In the genomic region with DNA sequence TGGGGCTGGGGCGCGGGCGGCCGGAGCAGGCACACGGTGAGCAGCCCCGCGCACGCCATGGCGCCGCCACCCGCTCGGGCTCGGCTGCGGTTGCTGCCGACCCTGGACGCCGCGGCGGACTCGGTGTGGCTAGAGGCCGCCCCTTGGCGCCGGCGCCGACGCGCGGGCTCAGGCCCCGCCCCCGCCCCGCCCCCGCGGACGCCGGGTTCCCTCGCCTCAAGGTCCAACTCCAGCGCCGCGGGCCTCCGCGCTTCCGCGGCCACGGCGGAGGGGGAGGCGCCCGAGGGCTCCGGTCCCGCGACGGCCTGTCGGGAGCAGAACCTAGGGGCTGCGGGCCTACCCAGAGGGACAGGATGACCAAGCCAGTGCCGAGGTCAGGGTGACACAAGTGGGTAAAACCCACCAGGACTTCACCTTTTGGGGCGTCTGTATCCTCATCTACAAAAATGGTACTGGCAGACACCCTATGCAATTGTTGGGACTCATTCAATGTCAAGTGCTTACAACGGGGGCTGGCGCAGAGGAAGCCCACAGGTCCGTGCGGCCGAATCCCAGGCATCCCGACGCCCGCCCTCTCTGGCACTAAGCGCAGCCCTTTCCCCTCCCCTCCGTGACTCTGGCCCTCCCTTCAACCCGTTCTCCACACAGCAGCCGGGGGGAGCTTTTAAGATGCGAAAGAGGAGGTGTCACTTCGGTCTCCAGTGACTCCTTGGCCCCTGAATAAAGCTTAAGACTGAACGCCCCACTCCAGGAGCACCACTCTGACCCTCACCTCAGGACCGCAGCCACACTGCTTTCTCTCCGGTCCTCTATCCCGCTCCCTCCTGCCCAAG, we compare ENCODE assay signal across 1 cellular context.
TF ChIP-seq lines count a peak whose summit lies in the region.

NECAB3 (minus strand) TSS at position 135 of the 833 bp plus-strand sequence; CDS start at position 59, 76 bp downstream.

TF ChIP-seq in HepG2, 621 proteins besides CTCF, POLR2A, EP300 and RAD21 (continued from another document and continues in another):
- TF ChIP-seq FUBP1 (CRISPR knock-in tag; IDR thresholded peaks at IDR 0.05; ENCODE audit: borderline replicate concordance) (peak; percentile 74), RARA (CRISPR knock-in tag; IDR thresholded peaks at IDR 0.05) (0 out of 2 replicates have a peak, but pooled peaks have one; percentile 12), MBNL3 (CRISPR knock-in tag; conservative IDR thresholded peaks at IDR 0.05) (no peak), MTF1 (CRISPR knock-in tag; IDR thresholded peaks at IDR 0.05) (no peak; the same call in 1 of the 2 replicates), ZBTB20 (CRISPR knock-in tag; IDR thresholded peaks at IDR 0.05; ENCODE audit: borderline replicate concordance, low read depth) (no peak), STAT6 (CRISPR knock-in tag; IDR thresholded peaks at IDR 0.05; ENCODE audit: borderline replicate concordance) (peak; percentile 15; the same call in 1 of the 2 replicates), ZKSCAN8 (CRISPR knock-in tag; IDR thresholded peaks at IDR 0.05; ENCODE audit: borderline replicate concordance) (no peak; the same call in 1 of the 2 replicates), ZNF7 (CRISPR knock-in tag; IDR thresholded peaks at IDR 0.05) (no peak), ZMYM4 (CRISPR knock-in tag; IDR thresholded peaks at IDR 0.05) (no peak), ZNF512 (CRISPR knock-in tag; IDR thresholded peaks at IDR 0.05) (no peak), ZNF225 (CRISPR knock-in tag; IDR thresholded peaks at IDR 0.05) (peak; percentile 84; the same call in 1 of the 2 replicates), HMG20B (CRISPR knock-in tag; conservative IDR thresholded peaks at IDR 0.05) (no peak), ZNF205 (CRISPR knock-in tag; IDR thresholded peaks at IDR 0.05) (peak; percentile 24; the same call in 1 of the 2 replicates), ZSCAN21 (CRISPR knock-in tag; IDR thresholded peaks at IDR 0.05; ENCODE audit: borderline replicate concordance) (peak; percentile 13; the same call in 1 of the 2 replicates), ZFP36L1 (CRISPR knock-in tag; IDR thresholded peaks at IDR 0.05) (no peak; the same call in 1 of the 2 replicates), AHR (CRISPR knock-in tag; IDR thresholded peaks at IDR 0.05) (no peak), TBP (CRISPR knock-in tag; IDR thresholded peaks at IDR 0.05) (peak; percentile 82; the same call in 1 of the 2 replicates), MYNN (CRISPR knock-in tag; IDR thresholded peaks at IDR 0.05; ENCODE audit: low read depth) (0 out of 2 replicates have a peak, but pooled peaks have one; percentile 81), ZBTB26 (CRISPR knock-in tag; IDR thresholded peaks at IDR 0.05; ENCODE audit: borderline replicate concordance) (peak; percentile 79), KDM6A (CRISPR knock-in tag; IDR thresholded peaks at IDR 0.05; ENCODE audit: low read depth) (no peak), ZNF564 (CRISPR knock-in tag; IDR thresholded peaks at IDR 0.05) (peak; percentile 82; the same call in 1 of the 2 replicates), SATB2 (CRISPR knock-in tag; IDR thresholded peaks at IDR 0.05) (no peak), ZNF430 (CRISPR knock-in tag; IDR thresholded peaks at IDR 0.05) (no peak; the same call in 1 of the 2 replicates), ZNF232 (CRISPR knock-in tag; IDR thresholded peaks at IDR 0.05; ENCODE audit: borderline replicate concordance) (peak; percentile 67; the same call in 1 of the 2 replicates), ZBTB7B (CRISPR knock-in tag; IDR thresholded peaks at IDR 0.05) (peak; percentile 82; the same call in 1 of the 2 replicates), FOXO1 (CRISPR knock-in tag; IDR thresholded peaks at IDR 0.05) (peak; percentile 39; the same call in 1 of the 2 replicates), NCOA5 (CRISPR knock-in tag; IDR thresholded peaks at IDR 0.05) (0 out of 2 replicates have a peak, but pooled peaks have one; percentile 38), TEAD2 (CRISPR knock-in tag; IDR thresholded peaks at IDR 0.05) (no peak), AKAP8 (CRISPR knock-in tag; IDR thresholded peaks at IDR 0.05) (peak; percentile 96), HBP1 (CRISPR knock-in tag; IDR thresholded peaks at IDR 0.05; ENCODE audit: low read depth) (peak; percentile 77), SMARCE1 (IDR thresholded peaks at IDR 0.05; ENCODE audit: borderline replicate concordance) (no peak), MLLT10 (CRISPR knock-in tag; IDR thresholded peaks at IDR 0.05) (no peak), MAFF (IDR thresholded peaks at IDR 0.05; ENCODE audit: low read depth, low read length) (no peak), NCOA1 (CRISPR knock-in tag; IDR thresholded peaks at IDR 0.05) (no peak), CCAR2 (optimal IDR thresholded peaks at IDR 0.05; ENCODE audit: low read depth, low read length) (no peak), KDM5A (IDR thresholded peaks at IDR 0.05; ENCODE audit: borderline replicate concordance, low read length) (no peak), PHF20 (CRISPR knock-in tag; IDR thresholded peaks at IDR 0.05) (peak; percentile 50; the same call in 1 of the 2 replicates), ZNF354B (CRISPR knock-in tag; IDR thresholded peaks at IDR 0.05) (no peak), ZNF788 (CRISPR knock-in tag; IDR thresholded peaks at IDR 0.05; ENCODE audit: borderline replicate concordance) (peak; percentile 90), DPF2 (CRISPR knock-in tag; IDR thresholded peaks at IDR 0.05; ENCODE audit: borderline replicate concordance, low read depth) (no peak; the same call in 1 of the 2 replicates), U2AF2 (IDR thresholded peaks at IDR 0.05; ENCODE audit: low read depth, low read length) (no peak), RBM22 (optimal IDR thresholded peaks at IDR 0.05; ENCODE audit: low read length) (peak; percentile 55), JUND (CRISPR knock-in tag; IDR thresholded peaks at IDR 0.05) (no peak), HNRNPUL1 (IDR thresholded peaks at IDR 0.05; ENCODE audit: low read depth, low read length) (no peak), RXRB (CRISPR knock-in tag; IDR thresholded peaks at IDR 0.05; ENCODE audit: borderline replicate concordance) (peak; percentile 44; the same call in 1 of the 2 replicates)
- TF ChIP-seq, protein P1, sequence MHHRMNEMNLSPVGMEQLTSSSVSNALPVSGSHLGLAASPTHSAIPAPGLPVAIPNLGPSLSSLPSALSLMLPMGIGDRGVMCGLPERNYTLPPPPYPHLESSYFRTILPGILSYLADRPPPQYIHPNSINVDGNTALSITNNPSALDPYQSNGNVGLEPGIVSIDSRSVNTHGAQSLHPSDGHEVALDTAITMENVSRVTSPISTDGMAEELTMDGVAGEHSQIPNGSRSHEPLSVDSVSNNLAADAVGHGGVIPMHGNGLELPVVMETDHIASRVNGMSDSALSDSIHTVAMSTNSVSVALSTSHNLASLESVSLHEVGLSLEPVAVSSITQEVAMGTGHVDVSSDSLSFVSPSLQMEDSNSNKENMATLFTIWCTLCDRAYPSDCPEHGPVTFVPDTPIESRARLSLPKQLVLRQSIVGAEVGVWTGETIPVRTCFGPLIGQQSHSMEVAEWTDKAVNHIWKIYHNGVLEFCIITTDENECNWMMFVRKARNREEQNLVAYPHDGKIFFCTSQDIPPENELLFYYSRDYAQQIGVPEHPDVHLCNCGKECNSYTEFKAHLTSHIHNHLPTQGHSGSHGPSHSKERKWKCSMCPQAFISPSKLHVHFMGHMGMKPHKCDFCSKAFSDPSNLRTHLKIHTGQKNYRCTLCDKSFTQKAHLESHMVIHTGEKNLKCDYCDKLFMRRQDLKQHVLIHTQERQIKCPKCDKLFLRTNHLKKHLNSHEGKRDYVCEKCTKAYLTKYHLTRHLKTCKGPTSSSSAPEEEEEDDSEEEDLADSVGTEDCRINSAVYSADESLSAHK (CRISPR knock-in tag; IDR thresholded peaks at IDR 0.05; ENCODE audit: borderline replicate concordance), result no peak
- TF ChIP-seq, protein P2, sequence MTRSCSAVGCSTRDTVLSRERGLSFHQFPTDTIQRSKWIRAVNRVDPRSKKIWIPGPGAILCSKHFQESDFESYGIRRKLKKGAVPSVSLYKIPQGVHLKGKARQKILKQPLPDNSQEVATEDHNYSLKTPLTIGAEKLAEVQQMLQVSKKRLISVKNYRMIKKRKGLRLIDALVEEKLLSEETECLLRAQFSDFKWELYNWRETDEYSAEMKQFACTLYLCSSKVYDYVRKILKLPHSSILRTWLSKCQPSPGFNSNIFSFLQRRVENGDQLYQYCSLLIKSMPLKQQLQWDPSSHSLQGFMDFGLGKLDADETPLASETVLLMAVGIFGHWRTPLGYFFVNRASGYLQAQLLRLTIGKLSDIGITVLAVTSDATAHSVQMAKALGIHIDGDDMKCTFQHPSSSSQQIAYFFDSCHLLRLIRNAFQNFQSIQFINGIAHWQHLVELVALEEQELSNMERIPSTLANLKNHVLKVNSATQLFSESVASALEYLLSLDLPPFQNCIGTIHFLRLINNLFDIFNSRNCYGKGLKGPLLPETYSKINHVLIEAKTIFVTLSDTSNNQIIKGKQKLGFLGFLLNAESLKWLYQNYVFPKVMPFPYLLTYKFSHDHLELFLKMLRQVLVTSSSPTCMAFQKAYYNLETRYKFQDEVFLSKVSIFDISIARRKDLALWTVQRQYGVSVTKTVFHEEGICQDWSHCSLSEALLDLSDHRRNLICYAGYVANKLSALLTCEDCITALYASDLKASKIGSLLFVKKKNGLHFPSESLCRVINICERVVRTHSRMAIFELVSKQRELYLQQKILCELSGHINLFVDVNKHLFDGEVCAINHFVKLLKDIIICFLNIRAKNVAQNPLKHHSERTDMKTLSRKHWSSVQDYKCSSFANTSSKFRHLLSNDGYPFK (CRISPR knock-in tag; IDR thresholded peaks at IDR 0.05; ENCODE audit: borderline replicate concordance), result peak; percentile 61; the same call in 1 of the 2 replicates
